8 cellular contexts compared by ENCODE assay signal in genomic region chr17:41579484-41580243, GRCh38. TPM values are rescaled to one million over a fixed set of nuclear protein-coding genes. Genes with fewer than 3 reads are reported as not detected.
A peak's percentile ranks its signal among the peaks of the same experiment; 100 is the strongest.
DNase-seq lines count a peak whose midpoint lies in the region; ATAC-seq lines count a peak whose summit lies in the region.

No MANE protein-coding gene starts in this region.

- H3K9ac ChIP-seq in adipocyte (ENCODE audit: low read length): no peak overlapping the region

- peak; percentile 39 to 69 (median 67) for DNase-seq in NCI-H1417 (lab: John Stamatoyannopoulos, UW)
- DNase-seq in NCI-H1417 treated with DMSO at 0.1 percent for 48 hours (lab: John Stamatoyannopoulos, UW): no peak
- DNase-seq in MV-4-11 (lab: John Stamatoyannopoulos, UW): peak; percentile 72
- DNase-seq in SKM-1 treated with dmso at 0.1 percent for 144 hours (lab: John Stamatoyannopoulos, UW; ENCODE audit: unreplicated experiment): peak; percentile 76
- peak; percentile 54 for DNase-seq in adipocyte (ENCODE audit: low read depth)
- DNase-seq in left cardiac atrium: peak; percentile 71
- DNase-seq in retina: peak; percentile 87

- no peaks in the 10 kb centered on the region for H3K9me3 ChIP-seq in adipocyte (ENCODE audit: control insufficient read depth, low read length)

- H3K27me3 ChIP-seq in adipocyte (replicated peaks; ENCODE audit: control insufficient read depth, insufficient read depth, low read length): peaks cover 51% of the 10 kb centered on the region

- H3K4me1 ChIP-seq in adipocyte (ENCODE audit: control insufficient read depth, insufficient read depth, low read length): peaks cover 24% of the 10 kb centered on the region

- intact Hi-C loops in left cardiac atrium (cut with DNase I): no loop called here

- ATAC-seq in left cardiac atrium (peak; percentile 80 to 86), HG03378 (IDR thresholded peaks at IDR 0.05; ENCODE audit: unreplicated experiment) (no peak)

- no peak overlapping the region for H3K4me3 ChIP-seq in adipocyte (ENCODE audit: low read length)

- H3K36me3 ChIP-seq in adipocyte (ENCODE audit: control insufficient read depth, insufficient read depth, low read length, severe bottlenecking): no peaks in the 10 kb centered on the region

RNA-seq across cellular contexts. Expression of gene KRT14, which starts 7.0 kb away (rescaled TPM):
- total RNA-seq in left cardiac atrium: under 1 TPM; 0.41 to 0.58 TPM

RNA-seq across cellular contexts. Expression of gene KRT9, which starts 7.8 kb away (rescaled TPM):
- total RNA-seq in left cardiac atrium: not detected

RNA-seq across cellular contexts. Expression of gene KRT16, which starts 32.9 kb away (rescaled TPM):
- total RNA-seq in left cardiac atrium: 1 to 10 TPM in 1 of 2 donors, under 1 TPM in 1; 0.44 to 1.1 TPM

RNA-seq across cellular contexts. Expression of gene KRT17, which starts 44.7 kb away (rescaled TPM):
- not detected for total RNA-seq in left cardiac atrium

RNA-seq across cellular contexts. Expression of gene KRT19, which starts 51.6 kb away (rescaled TPM):
- 10 to 100 TPM; 13.7 to 21.0 TPM for total RNA-seq in left cardiac atrium
